ENCODE assay signal across 8 cellular contexts in genomic region chr9:136943291-136944093, GRCh38. TPM values are rescaled to one million over a fixed set of nuclear protein-coding genes. Genes with fewer than 3 reads are reported as not detected.
DNase-seq lines count a peak whose midpoint lies in the region; ATAC-seq and TF ChIP-seq lines count a peak whose summit lies in the region.

No MANE protein-coding gene starts in this region.

- POLR2A ChIA-PET in activated naive CD8-positive, alpha-beta T cell treated with anti-CD3 and anti-CD28 coated beads, Interleukin-2, amount 10 ng/mL, durations not matched to agents 7 days and 5 days (lab: Charles Lee), result interaction anchor here (1.0 to 2.1 kb wide), 8 partner anchors 32 to 136 kb away, joined by 3 to 12 read pairs (median 6); partner anchors contain the start of genes AJM1, PAXX and RABL6

- no peak overlapping the region for H2AFZ ChIP-seq in Karpas-422 (ENCODE audit: low read length)

- no peaks in the 10 kb centered on the region for H3K27me3 ChIP-seq in Karpas-422 (ENCODE audit: low read length)
- H3K27me3 ChIP-seq in iPS-18a (ENCODE audit: control insufficient read depth, insufficient read depth, low read length), result no peaks in the 10 kb centered on the region
- H3K27me3 ChIP-seq in spleen (replicated peaks in 1 of 7), result no peaks in the 10 kb centered on the region

- intact Hi-C loops in spleen (cut with DNase I; ENCODE audit: low total_unique reads), result loop anchor here (10.0 kb wide), 3 partner anchors 59 to 99 kb away; partner anchors contain the start of genes AJM1, FUT7, PHPT1 and TRAF2

- WGBS in spleen, 5 donors, result 29 to 74% (median 31%) methylated on average over 3 to 51 of the region's 51 CpGs

- H3K27me3 Mint-ChIP-seq in activated naive CD8-positive, alpha-beta T cell treated with anti-CD3 and anti-CD28 coated beads, Interleukin-2, amount 10 ng/mL, durations not matched to agents 7 days and 5 days, result no peaks in the 10 kb centered on the region

- peaks cover 12% of the 10 kb centered on the region for H3K79me2 ChIP-seq in Karpas-422 (ENCODE audit: low read length)

- H3K9ac ChIP-seq in Karpas-422 (ENCODE audit: low read length) (peak overlapping the region; percentile 95), iPS-18a (ENCODE audit: low read length) (peak overlapping the region; percentile 42)

- peak overlapping the region; percentile 78 for H3K4me2 ChIP-seq in Karpas-422 (ENCODE audit: low read depth, low read length, poor library complexity, severe bottlenecking)

- H3K36me3 ChIP-seq in Karpas-422 (ENCODE audit: insufficient read depth, low read length) (0 out of 2 replicates have a peak, but pooled peaks cover 3% of the 10 kb centered on the region), iPS-18a (ENCODE audit: control insufficient read depth, low read depth, low read length) (peaks cover 16% of the 10 kb centered on the region), spleen (peaks cover 7 to 46% (median 39%) of the 10 kb centered on the region in 6 donors)

- no peaks in the 10 kb centered on the region for H3K9me3 Mint-ChIP-seq in activated naive CD8-positive, alpha-beta T cell treated with anti-CD3 and anti-CD28 coated beads, Interleukin-2, amount 10 ng/mL, durations not matched to agents 7 days and 5 days

- H3K9me3 ChIP-seq in Karpas-422 (ENCODE audit: low read length) (no peaks in the 10 kb centered on the region), iPS-18a (ENCODE audit: control insufficient read depth, low read depth, low read length) (no peaks in the 10 kb centered on the region), spleen (no peaks in the 10 kb centered on the region)

- TF ChIP-seq POLR2A in spleen (IDR thresholded peaks at IDR 0.05), result no peak

- H3K27ac ChIP-seq in Karpas-422 (ENCODE audit: low read length), result peak overlapping the region; percentile 60
- no peak overlapping the region for H3K27ac ChIP-seq in iPS-18a (ENCODE audit: low read length)
- H3K27ac ChIP-seq in spleen, result peak overlapping the region; percentile 85 to 97 (median 95)

- peaks cover 17% of the 10 kb centered on the region for H3K4me1 ChIP-seq in Karpas-422 (ENCODE audit: low read length)
- H3K4me1 ChIP-seq in iPS-18a (ENCODE audit: control insufficient read depth, low read depth, low read length), result no peaks in the 10 kb centered on the region
- H3K4me1 ChIP-seq in spleen, result peaks cover 29 to 94% (median 72%) of the 10 kb centered on the region in 6 donors

- H3K27ac Mint-ChIP-seq in activated naive CD8-positive, alpha-beta T cell treated with anti-CD3 and anti-CD28 coated beads, Interleukin-2, amount 10 ng/mL, durations not matched to agents 7 days and 5 days, result peak overlapping the region; percentile 76

- H3K9me2 ChIP-seq in Karpas-422 (replicated peaks; ENCODE audit: insufficient read depth, low read length), result no peaks in the 10 kb centered on the region

- ATAC-seq in GM21619 (IDR thresholded peaks at IDR 0.05; ENCODE audit: unreplicated experiment), result peak; percentile 21
- peak; percentile 17 for ATAC-seq in activated naive CD8-positive, alpha-beta T cell treated with anti-CD3 and anti-CD28 coated beads, Interleukin-2, amount 10 ng/mL, durations not matched to agents 7 days and 5 days (ENCODE audit: low read depth)

- peaks cover 6% of the 10 kb centered on the region for H3K4me1 Mint-ChIP-seq in activated naive CD8-positive, alpha-beta T cell treated with anti-CD3 and anti-CD28 coated beads, Interleukin-2, amount 10 ng/mL, durations not matched to agents 7 days and 5 days

- H3K4me3 ChIP-seq in Karpas-422 (ENCODE audit: low read length) (peak overlapping the region; percentile 93), iPS-18a (ENCODE audit: low read length) (peak overlapping the region; percentile 65), spleen (peak overlapping the region; percentile 72 to 93 (median 86))

- peak overlapping the region; percentile 82 for H3K4me3 Mint-ChIP-seq in activated naive CD8-positive, alpha-beta T cell treated with anti-CD3 and anti-CD28 coated beads, Interleukin-2, amount 10 ng/mL, durations not matched to agents 7 days and 5 days

- peaks cover 5% of the 10 kb centered on the region for H3K36me3 Mint-ChIP-seq in activated naive CD8-positive, alpha-beta T cell treated with anti-CD3 and anti-CD28 coated beads, Interleukin-2, amount 10 ng/mL, durations not matched to agents 7 days and 5 days

- H4K20me1 ChIP-seq in Karpas-422 (ENCODE audit: insufficient read depth, low read depth, low read length), result peaks cover 5% of the 10 kb centered on the region; the same call in 1 of the 2 replicates

- DNase-seq in GM10266 (ENCODE audit: extremely low spot score), result peak; percentile 85
- peak; percentile 74 for DNase-seq in Karpas-422
- DNase-seq in activated naive CD8-positive, alpha-beta T cell treated with anti-CD3 and anti-CD28 coated beads, Interleukin-2, amount 10 ng/mL, durations not matched to agents 7 days and 5 days, result no peak
- peak; percentile 92 for DNase-seq in spleen
- no peak for DNase-seq in NCI-H2196 (lab: John Stamatoyannopoulos, UW; ENCODE audit: unreplicated experiment)
- DNase-seq in NOMO-1 (lab: John Stamatoyannopoulos, UW; ENCODE audit: unreplicated experiment in 2 of 2), result no peak

- TF ChIP-seq CTCF in GM10266 (IDR thresholded peaks at IDR 0.05; ENCODE audit: control insufficient read depth, insufficient read depth, low read depth, missing control alignments), result peak; percentile 20
- no peak for TF ChIP-seq CTCF in spleen (IDR thresholded peaks at IDR 0.05 in 8 of 11, conservative IDR thresholded peaks at IDR 0.05 in 3 of 11)

RNA-seq across cellular contexts. Expression of gene FBXW5, which starts 1.0 kb away (rescaled TPM):
- 37.3 and 103 TPM in 2 replicates for total RNA-seq in Karpas-422 (2014; rRNA removed; shearing (Covaris generic); ENCODE audit: low replicate concordance)
- total RNA-seq in activated naive CD8-positive, alpha-beta T cell treated with anti-CD3 and anti-CD28 coated beads, Interleukin-2, amount 10 ng/mL, durations not matched to agents 7 days and 5 days, result 100 to 1,000 TPM; 103 to 104 TPM
- total RNA-seq in spleen, result 100 to 1,000 TPM in 6 of 7 donors, 10 to 100 TPM in 1; 97.6 to 170 (median 105) TPM
- polyA plus RNA-seq in spleen, result 100 to 1,000 TPM in 2 of 3 donors, 10 to 100 TPM in 1; 90.8 to 154 (median 123) TPM

RNA-seq across cellular contexts. Expression of gene C8G, which starts 1.6 kb away (rescaled TPM):
- not detected in 2 replicates for total RNA-seq in Karpas-422 (2014; rRNA removed; shearing (Covaris generic); ENCODE audit: low replicate concordance)
- 1 to 10 TPM; 1.5 to 3.6 TPM for total RNA-seq in activated naive CD8-positive, alpha-beta T cell treated with anti-CD3 and anti-CD28 coated beads, Interleukin-2, amount 10 ng/mL, durations not matched to agents 7 days and 5 days
- 1 to 10 TPM in 6 of 7 donors, not detected in 1; 2.3 to 7.4 (median 3.8) TPM for total RNA-seq in spleen
- 1 to 10 TPM; 3.2 to 4.3 (median 3.7) TPM for polyA plus RNA-seq in spleen

RNA-seq across cellular contexts. Expression of gene LCN12, which starts 8.6 kb away (rescaled TPM):
- total RNA-seq in Karpas-422 (2014; rRNA removed; shearing (Covaris generic); ENCODE audit: low replicate concordance), result not detected in 2 replicates
- 1 to 10 TPM in 1 of 2 experiments, under 1 TPM in 1; 0.91 to 1.1 TPM for total RNA-seq in activated naive CD8-positive, alpha-beta T cell treated with anti-CD3 and anti-CD28 coated beads, Interleukin-2, amount 10 ng/mL, durations not matched to agents 7 days and 5 days
- total RNA-seq in spleen, result 10 to 100 TPM in 4 of 7 donors, 1 to 10 TPM in 3; 3.1 to 63.4 (median 12.5) TPM
- 1 to 10 TPM in 2 of 3 donors, under 1 TPM in 1; 0.83 to 6.7 (median 4.8) TPM for polyA plus RNA-seq in spleen

RNA-seq across cellular contexts. Expression of gene PTGDS, which starts 33.8 kb away (rescaled TPM):
- total RNA-seq in Karpas-422 (2014; rRNA removed; shearing (Covaris generic); ENCODE audit: low replicate concordance), result not detected in 2 replicates
- total RNA-seq in activated naive CD8-positive, alpha-beta T cell treated with anti-CD3 and anti-CD28 coated beads, Interleukin-2, amount 10 ng/mL, durations not matched to agents 7 days and 5 days, result 1 to 10 TPM; 1.3 to 3.3 TPM
- total RNA-seq in spleen, result 100 to 1,000 TPM; 134 to 457 (median 378) TPM
- 1,000 to 10,000 TPM in 1 of 3 donors, 100 to 1,000 TPM in 2; 462 to 1,396 (median 703) TPM for polyA plus RNA-seq in spleen

RNA-seq across cellular contexts. Expression of gene LCNL1, which starts 39.3 kb away (rescaled TPM):
- total RNA-seq in Karpas-422 (2014; rRNA removed; shearing (Covaris generic); ENCODE audit: low replicate concordance), result not detected in 2 replicates
- under 1 TPM; 0.33 to 0.48 TPM for total RNA-seq in activated naive CD8-positive, alpha-beta T cell treated with anti-CD3 and anti-CD28 coated beads, Interleukin-2, amount 10 ng/mL, durations not matched to agents 7 days and 5 days
- 1 to 10 TPM; 1.8 to 8.3 (median 3.3) TPM for total RNA-seq in spleen
- 1 to 10 TPM; 1.3 to 4.7 (median 2.3) TPM for polyA plus RNA-seq in spleen

Comparison
In these comparisons a context has a peak if more than half of its experiments do, and no peak if none do; other contexts are left out.
1. DNase-seq: peak in GM10266 (single experiment), Karpas-422 (single experiment) and spleen (single experiment); none in activated naive CD8-positive, alpha-beta T cell treated with anti-CD3 and anti-CD28 coated beads, Interleukin-2, amount 10 ng/mL, durations not matched to agents 7 days and 5 days (single experiment), NCI-H2196 (single experiment) and NOMO-1 (0 of 2).
2. Peak in every context shown above with its lines, with median percentiles within 50 percentile points of each other: H3K4me3 ChIP-seq.